ENCODE assay signal across 1 cellular context in the genomic region with DNA sequence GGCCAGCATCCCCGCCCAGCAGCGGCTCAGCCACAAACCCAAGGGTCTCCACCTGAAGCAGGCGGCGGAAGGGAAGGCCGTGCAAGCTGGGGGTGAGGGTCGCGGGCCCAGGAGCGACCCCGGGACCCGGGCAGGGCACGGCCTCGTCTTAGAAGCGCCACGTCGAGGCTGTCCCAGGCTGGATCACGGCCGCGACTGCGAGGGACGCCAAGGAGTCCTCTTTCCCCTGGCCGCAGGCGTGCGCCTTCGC.
TF ChIP-seq lines count a peak whose summit lies in the region.

No MANE protein-coding gene starts in this region.

TF ChIP-seq in HEK293, 187 proteins besides CTCF, POLR2A, EP300 and RAD21 (continued from another document):
- TF ChIP-seq, protein P1, sequence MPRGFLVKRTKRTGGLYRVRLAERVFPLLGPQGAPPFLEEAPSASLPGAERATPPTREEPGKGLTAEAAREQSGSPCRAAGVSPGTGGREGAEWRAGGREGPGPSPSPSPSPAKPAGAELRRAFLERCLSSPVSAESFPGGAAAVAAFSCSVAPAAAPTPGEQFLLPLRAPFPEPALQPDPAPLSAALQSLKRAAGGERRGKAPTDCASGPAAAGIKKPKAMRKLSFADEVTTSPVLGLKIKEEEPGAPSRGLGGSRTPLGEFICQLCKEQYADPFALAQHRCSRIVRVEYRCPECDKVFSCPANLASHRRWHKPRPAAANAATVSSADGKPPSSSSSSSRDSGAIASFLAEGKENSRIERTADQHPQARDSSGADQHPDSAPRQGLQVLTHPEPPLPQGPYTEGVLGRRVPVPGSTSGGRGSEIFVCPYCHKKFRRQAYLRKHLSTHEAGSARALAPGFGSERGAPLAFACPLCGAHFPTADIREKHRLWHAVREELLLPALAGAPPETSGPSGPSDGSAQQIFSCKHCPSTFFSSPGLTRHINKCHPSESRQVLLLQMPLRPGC (tag by site-specific recombination; IDR thresholded peaks at IDR 0.05): 0 out of 2 replicates have a peak, but pooled peaks have one; percentile 49
- TF ChIP-seq ZNF341 (tag by site-specific recombination; IDR thresholded peaks at IDR 0.05; ENCODE audit: low read depth) (peak; percentile 49; the same call in 1 of the 2 replicates), HOXA7 (CRISPR knock-in tag; IDR thresholded peaks at IDR 0.05; ENCODE audit: borderline replicate concordance) (no peak), TCF7L2 (IDR thresholded peaks at IDR 0.05; ENCODE audit: borderline replicate concordance, low read depth, low read length) (no peak), ZNF324 (tag by site-specific recombination; IDR thresholded peaks at IDR 0.05) (peak; percentile 74; the same call in 1 of the 2 replicates), ZNF311 (tag by site-specific recombination; IDR thresholded peaks at IDR 0.05; ENCODE audit: borderline replicate concordance) (no peak), ZNF501 (tag by site-specific recombination; IDR thresholded peaks at IDR 0.05) (peak; percentile 73), ZNF76 (tag by site-specific recombination; IDR thresholded peaks at IDR 0.05; ENCODE audit: borderline replicate concordance, low read depth) (0 out of 2 replicates have a peak, but pooled peaks have one; percentile 59), ZNF335 (tag by site-specific recombination; conservative IDR thresholded peaks at IDR 0.05) (peak; percentile 84), ZSCAN30 (tag by site-specific recombination; IDR thresholded peaks at IDR 0.05) (peak; percentile 57; the same call in 1 of the 2 replicates), YY2 (tag by site-specific recombination; IDR thresholded peaks at IDR 0.05) (no peak), ZNF830 (tag by site-specific recombination; IDR thresholded peaks at IDR 0.05; ENCODE audit: low read depth) (no peak)
- TF ChIP-seq, protein P2, sequence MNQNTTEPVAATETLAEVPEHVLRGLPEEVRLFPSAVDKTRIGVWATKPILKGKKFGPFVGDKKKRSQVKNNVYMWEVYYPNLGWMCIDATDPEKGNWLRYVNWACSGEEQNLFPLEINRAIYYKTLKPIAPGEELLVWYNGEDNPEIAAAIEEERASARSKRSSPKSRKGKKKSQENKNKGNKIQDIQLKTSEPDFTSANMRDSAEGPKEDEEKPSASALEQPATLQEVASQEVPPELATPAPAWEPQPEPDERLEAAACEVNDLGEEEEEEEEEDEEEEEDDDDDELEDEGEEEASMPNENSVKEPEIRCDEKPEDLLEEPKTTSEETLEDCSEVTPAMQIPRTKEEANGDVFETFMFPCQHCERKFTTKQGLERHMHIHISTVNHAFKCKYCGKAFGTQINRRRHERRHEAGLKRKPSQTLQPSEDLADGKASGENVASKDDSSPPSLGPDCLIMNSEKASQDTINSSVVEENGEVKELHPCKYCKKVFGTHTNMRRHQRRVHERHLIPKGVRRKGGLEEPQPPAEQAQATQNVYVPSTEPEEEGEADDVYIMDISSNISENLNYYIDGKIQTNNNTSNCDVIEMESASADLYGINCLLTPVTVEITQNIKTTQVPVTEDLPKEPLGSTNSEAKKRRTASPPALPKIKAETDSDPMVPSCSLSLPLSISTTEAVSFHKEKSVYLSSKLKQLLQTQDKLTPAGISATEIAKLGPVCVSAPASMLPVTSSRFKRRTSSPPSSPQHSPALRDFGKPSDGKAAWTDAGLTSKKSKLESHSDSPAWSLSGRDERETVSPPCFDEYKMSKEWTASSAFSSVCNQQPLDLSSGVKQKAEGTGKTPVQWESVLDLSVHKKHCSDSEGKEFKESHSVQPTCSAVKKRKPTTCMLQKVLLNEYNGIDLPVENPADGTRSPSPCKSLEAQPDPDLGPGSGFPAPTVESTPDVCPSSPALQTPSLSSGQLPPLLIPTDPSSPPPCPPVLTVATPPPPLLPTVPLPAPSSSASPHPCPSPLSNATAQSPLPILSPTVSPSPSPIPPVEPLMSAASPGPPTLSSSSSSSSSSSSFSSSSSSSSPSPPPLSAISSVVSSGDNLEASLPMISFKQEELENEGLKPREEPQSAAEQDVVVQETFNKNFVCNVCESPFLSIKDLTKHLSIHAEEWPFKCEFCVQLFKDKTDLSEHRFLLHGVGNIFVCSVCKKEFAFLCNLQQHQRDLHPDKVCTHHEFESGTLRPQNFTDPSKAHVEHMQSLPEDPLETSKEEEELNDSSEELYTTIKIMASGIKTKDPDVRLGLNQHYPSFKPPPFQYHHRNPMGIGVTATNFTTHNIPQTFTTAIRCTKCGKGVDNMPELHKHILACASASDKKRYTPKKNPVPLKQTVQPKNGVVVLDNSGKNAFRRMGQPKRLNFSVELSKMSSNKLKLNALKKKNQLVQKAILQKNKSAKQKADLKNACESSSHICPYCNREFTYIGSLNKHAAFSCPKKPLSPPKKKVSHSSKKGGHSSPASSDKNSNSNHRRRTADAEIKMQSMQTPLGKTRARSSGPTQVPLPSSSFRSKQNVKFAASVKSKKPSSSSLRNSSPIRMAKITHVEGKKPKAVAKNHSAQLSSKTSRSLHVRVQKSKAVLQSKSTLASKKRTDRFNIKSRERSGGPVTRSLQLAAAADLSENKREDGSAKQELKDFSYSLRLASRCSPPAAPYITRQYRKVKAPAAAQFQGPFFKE (tag by site-specific recombination; IDR thresholded peaks at IDR 0.05; ENCODE audit: borderline replicate concordance): 0 out of 2 replicates have a peak, but pooled peaks have one; percentile 20
- TF ChIP-seq, protein P3, sequence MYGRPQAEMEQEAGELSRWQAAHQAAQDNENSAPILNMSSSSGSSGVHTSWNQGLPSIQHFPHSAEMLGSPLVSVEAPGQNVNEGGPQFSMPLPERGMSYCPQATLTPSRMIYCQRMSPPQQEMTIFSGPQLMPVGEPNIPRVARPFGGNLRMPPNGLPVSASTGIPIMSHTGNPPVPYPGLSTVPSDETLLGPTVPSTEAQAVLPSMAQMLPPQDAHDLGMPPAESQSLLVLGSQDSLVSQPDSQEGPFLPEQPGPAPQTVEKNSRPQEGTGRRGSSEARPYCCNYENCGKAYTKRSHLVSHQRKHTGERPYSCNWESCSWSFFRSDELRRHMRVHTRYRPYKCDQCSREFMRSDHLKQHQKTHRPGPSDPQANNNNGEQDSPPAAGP (tag by site-specific recombination; IDR thresholded peaks at IDR 0.05): peak; percentile 55; the same call in 1 of the 2 replicates
- TF ChIP-seq, protein P4, sequence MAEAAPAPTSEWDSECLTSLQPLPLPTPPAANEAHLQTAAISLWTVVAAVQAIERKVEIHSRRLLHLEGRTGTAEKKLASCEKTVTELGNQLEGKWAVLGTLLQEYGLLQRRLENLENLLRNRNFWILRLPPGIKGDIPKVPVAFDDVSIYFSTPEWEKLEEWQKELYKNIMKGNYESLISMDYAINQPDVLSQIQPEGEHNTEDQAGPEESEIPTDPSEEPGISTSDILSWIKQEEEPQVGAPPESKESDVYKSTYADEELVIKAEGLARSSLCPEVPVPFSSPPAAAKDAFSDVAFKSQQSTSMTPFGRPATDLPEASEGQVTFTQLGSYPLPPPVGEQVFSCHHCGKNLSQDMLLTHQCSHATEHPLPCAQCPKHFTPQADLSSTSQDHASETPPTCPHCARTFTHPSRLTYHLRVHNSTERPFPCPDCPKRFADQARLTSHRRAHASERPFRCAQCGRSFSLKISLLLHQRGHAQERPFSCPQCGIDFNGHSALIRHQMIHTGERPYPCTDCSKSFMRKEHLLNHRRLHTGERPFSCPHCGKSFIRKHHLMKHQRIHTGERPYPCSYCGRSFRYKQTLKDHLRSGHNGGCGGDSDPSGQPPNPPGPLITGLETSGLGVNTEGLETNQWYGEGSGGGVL (tag by site-specific recombination; IDR thresholded peaks at IDR 0.05): peak; percentile 47
- TF ChIP-seq, protein P5, sequence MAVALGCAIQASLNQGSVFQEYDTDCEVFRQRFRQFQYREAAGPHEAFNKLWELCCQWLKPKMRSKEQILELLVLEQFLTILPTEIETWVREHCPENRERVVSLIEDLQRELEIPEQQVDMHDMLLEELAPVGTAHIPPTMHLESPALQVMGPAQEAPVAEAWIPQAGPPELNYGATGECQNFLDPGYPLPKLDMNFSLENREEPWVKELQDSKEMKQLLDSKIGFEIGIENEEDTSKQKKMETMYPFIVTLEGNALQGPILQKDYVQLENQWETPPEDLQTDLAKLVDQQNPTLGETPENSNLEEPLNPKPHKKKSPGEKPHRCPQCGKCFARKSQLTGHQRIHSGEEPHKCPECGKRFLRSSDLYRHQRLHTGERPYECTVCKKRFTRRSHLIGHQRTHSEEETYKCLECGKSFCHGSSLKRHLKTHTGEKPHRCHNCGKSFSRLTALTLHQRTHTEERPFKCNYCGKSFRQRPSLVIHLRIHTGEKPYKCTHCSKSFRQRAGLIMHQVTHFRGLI (tag by site-specific recombination; IDR thresholded peaks at IDR 0.05): peak; percentile 61; the same call in 1 of the 2 replicates
